8 cellular contexts compared by ENCODE assay signal in genomic region chr4:5708171-5708828, GRCh38. TPM values are rescaled to one million over a fixed set of nuclear protein-coding genes. Genes with fewer than 3 reads are reported as not detected.
DNase-seq lines count a peak whose midpoint lies in the region; ATAC-seq and TF ChIP-seq lines count a peak whose summit lies in the region.

TSS of gene EVC2 (minus strand) at chr4:5708559. CDS start at chr4:5708513, 46 bp downstream.

- H3K4me3 ChIP-seq in esophagus squamous epithelium (peak within 1 kb of the TSS; percentile 52 to 88 (median 68)), tibial nerve (peak within 1 kb of the TSS; percentile 59 to 80 (median 62))

- TF ChIP-seq CTCF in esophagus squamous epithelium (IDR thresholded peaks at IDR 0.05): peak in 1 of 6 experiments; percentile 5
- no peak for TF ChIP-seq CTCF in tibial nerve (IDR thresholded peaks at IDR 0.05)

- H3K36me3 ChIP-seq in esophagus squamous epithelium (peaks cover 0 to 7% (median 0%) of the 10 kb centered on the region in 3 donors), tibial nerve (peaks cover 0 to 4% (median 0%) of the 10 kb centered on the region in 3 donors)

- TF ChIP-seq EP300 in tibial nerve (IDR thresholded peaks at IDR 0.05): peak in 1 of 2 donors; percentile 59

- DNase-seq in activated CD4-positive, alpha-beta T cell treated with anti-CD3 and anti-CD28 coated beads, Interleukin-2, amount 50 U/mL, for 48 hours: peak; percentile 21 to 37
- no peak for DNase-seq in esophagus squamous epithelium (lab: John Stamatoyannopoulos, UW)
- peak; percentile 21 for DNase-seq in midbrain (lab: John Stamatoyannopoulos, UW)
- DNase-seq in tibial nerve (ENCODE audit: low spot score in 2 of 2): peak; percentile 53
- no peak for DNase-seq in LoVo (ENCODE audit: low spot score)
- DNase-seq in NCI-H446 (lab: John Stamatoyannopoulos, UW): no peak

- H3K27me3 ChIP-seq in esophagus squamous epithelium: peaks cover 0 to 13% (median 0%) of the 10 kb centered on the region in 4 donors
- no peaks in the 10 kb centered on the region for H3K27me3 ChIP-seq in tibial nerve

- ATAC-seq in GM19035 (IDR thresholded peaks at IDR 0.05; ENCODE audit: unreplicated experiment): peak; percentile 28
- no peak for ATAC-seq in HG03520 (IDR thresholded peaks at IDR 0.05; ENCODE audit: unreplicated experiment)

- H3K9me3 ChIP-seq in esophagus squamous epithelium (no peaks in the 10 kb centered on the region), tibial nerve (no peaks in the 10 kb centered on the region)

- WGBS in esophagus squamous epithelium, 2 donors: 0% methylated on average over 3 of the region's 62 CpGs; no CpG with 5 or more reads in 1 of the 2 donors
- WGBS in tibial nerve, 2 donors: 0 to 1% methylated on average over 9 to 19 of the region's 62 CpGs

- intact Hi-C loops in esophagus squamous epithelium (cut with DNase I): no loop called here

- H3K27ac ChIP-seq in esophagus squamous epithelium (peak within 1 kb of the TSS; percentile 84 to 89 (median 86)), tibial nerve (peak within 1 kb of the TSS; percentile 73 to 95 (median 84))

- peaks cover 32 to 76% (median 34%) of the 10 kb centered on the region in 3 donors for H3K4me1 ChIP-seq in esophagus squamous epithelium
- H3K4me1 ChIP-seq in tibial nerve: peaks cover 0 to 69% (median 12%) of the 10 kb centered on the region in 4 donors

- TF ChIP-seq POLR2A in esophagus squamous epithelium (IDR thresholded peaks at IDR 0.05): peak in 2 of 4 donors; percentile 56 to 60
- peak in 1 of 2 donors; percentile 42 for TF ChIP-seq POLR2A in tibial nerve (IDR thresholded peaks at IDR 0.05)

RNA-seq across cellular contexts. Expression of gene EVC2, which starts in this region (rescaled TPM):
- 10 to 100 TPM in 1 of 4 donors, 1 to 10 TPM in 3; 5.0 to 12.6 (median 5.1) TPM for total RNA-seq in esophagus squamous epithelium
- total RNA-seq in tibial nerve: 10 to 100 TPM; 26.7 to 37.3 (median 29.0) TPM

Comparison
In these comparisons a context has a peak if more than half of its experiments do, and no peak if none do; other contexts are left out.
1. DNase-seq: peak in activated CD4-positive, alpha-beta T cell treated with anti-CD3 and anti-CD28 coated beads, Interleukin-2, amount 50 U/mL, for 48 hours (2 of 2), midbrain (single experiment) and tibial nerve (2 of 2); none in esophagus squamous epithelium (single experiment), LoVo (single experiment) and NCI-H446 (0 of 2).